8 cellular contexts compared by ENCODE assay signal in the genomic region with DNA sequence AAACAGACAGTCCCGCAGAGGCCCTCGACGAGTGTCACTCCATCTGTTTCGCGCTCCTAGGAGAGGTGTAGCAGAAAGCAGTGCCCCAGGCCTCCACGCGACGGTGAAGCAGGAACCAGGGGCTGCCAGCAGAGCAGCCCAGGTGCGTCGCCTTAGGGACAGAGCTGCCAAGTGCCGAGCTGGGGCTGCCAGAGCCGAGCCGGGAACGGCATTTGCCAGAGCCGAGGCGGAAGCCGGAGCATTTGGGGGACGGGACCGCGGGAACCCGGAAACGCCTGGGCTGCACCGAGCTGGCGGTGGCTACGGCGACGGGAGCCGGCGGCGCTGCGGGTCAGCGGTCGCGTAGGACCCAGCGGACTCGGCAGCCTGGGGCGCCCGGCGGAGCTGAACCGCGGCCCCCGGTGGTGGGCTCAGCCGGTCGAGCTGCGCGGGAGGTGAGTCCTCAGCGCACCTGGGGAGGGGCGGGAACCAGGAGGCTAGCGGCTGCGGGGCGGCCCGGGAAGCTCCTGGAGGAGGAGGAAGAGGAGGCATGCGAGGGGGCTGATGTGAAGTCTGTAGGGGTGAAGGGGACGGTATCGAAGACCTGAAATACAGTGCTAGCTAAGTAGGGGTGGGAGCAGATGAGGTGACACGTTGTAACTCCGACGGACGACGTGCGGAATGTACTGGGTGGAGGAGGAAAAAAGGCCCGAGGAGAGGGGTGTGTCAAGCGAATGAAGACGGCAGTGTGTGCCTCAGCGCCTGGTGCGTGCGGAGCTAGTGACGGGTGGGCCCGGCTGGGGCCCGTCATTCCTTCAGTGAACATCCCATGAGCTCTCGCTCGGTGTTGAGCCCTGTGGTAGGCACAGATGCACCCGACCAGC. TPM values are rescaled to one million over a fixed set of nuclear protein-coding genes. Genes with fewer than 3 reads are reported as not detected.
A peak's percentile ranks its signal among the peaks of the same experiment; 100 is the strongest.
DNase-seq lines count a peak whose midpoint lies in the region; ATAC-seq and TF ChIP-seq lines count a peak whose summit lies in the region.

A gene (plus strand): TSS at position 268 of the 863 bp plus-strand sequence. CDS start 23,559 bp downstream, outside the sequence.

- H3K27me3 ChIP-seq in HL-60 (ENCODE audit: insufficient read depth, poor library complexity, severe bottlenecking) (no peaks in the 10 kb centered on the region), NT2/D1 (ENCODE audit: insufficient read depth, insufficient read length) (no peaks in the 10 kb centered on the region)

- H3K9me3 ChIP-seq in NT2/D1 (ENCODE audit: insufficient read depth, low read length) = no peaks in the 10 kb centered on the region

- H3K4me3 ChIP-seq in HL-60 (replicated peaks; ENCODE audit: insufficient read depth, low read length) (peak within 1 kb of the TSS; percentile 90), NT2/D1 (ENCODE audit: insufficient read length, low read depth) (peak within 1 kb of the TSS; percentile 78)

- DNase-seq in COLO829 (ENCODE audit: low spot score) (peak; percentile 45), HL-60 (ENCODE audit: low read depth in 1 of 2, low spot score in 1 of 2) (peak; percentile 45 to 87), NT2/D1 (ENCODE audit: low read depth, low spot score) (peak; percentile 75), epithelial cell of prostate (ENCODE audit: low read depth, low spot score) (no peak), mucosa of gallbladder (ENCODE audit: low spot score) (peak; percentile 78)
- peak; percentile 91 for DNase-seq in activated CD8-positive, alpha-beta memory T cell treated with anti-CD3 and anti-CD28 coated beads, Interleukin-2, amount 50 U/mL, for 48 hours
- DNase-seq in stimulated activated CD8-positive, alpha-beta memory T cell treated with anti-CD3 and anti-CD28 coated beads, Interleukin-4, amount 100 ng/mL, for 4 hours (ENCODE audit: low read depth in 2 of 2, low spot score in 1 of 2) = peak; percentile 49 to 57

- TF ChIP-seq CTCF in HL-60 (IDR thresholded peaks at IDR 0.05; ENCODE audit: insufficient read depth, low read length) = no peak

- ATAC-seq in GM19463 (IDR thresholded peaks at IDR 0.05; ENCODE audit: unreplicated experiment) = peak; percentile 92

- peaks cover 11% of the 10 kb centered on the region for H3K36me3 ChIP-seq in NT2/D1 (ENCODE audit: insufficient read depth, insufficient read length, low read length)

- H3K27ac ChIP-seq in HL-60 (replicated peaks) = peak within 1 kb of the TSS; percentile 74
- H3K27ac ChIP-seq in epithelial cell of prostate = peak within 1 kb of the TSS; percentile 89

- H3K9ac ChIP-seq in NT2/D1 (ENCODE audit: insufficient read length, low read depth) = peak within 1 kb of the TSS; percentile 83

- no peaks in the 10 kb centered on the region for H3K4me1 ChIP-seq in NT2/D1 (ENCODE audit: insufficient read depth, insufficient read length)

RNA-seq across cellular contexts. Expression of the gene that starts here (rescaled TPM):
- 38.3 TPM for total RNA-seq in mucosa of gallbladder
